ENCODE assay signal across 8 cellular contexts in genomic region chr2:196291873-196292800, GRCh38.
A peak's percentile ranks its signal among the peaks of the same experiment; 100 is the strongest.
DNase-seq lines count a peak whose midpoint lies in the region; ATAC-seq and TF ChIP-seq lines count a peak whose summit lies in the region.

No MANE protein-coding gene starts in this region.

- POLR2A ChIA-PET in activated CD4-positive, alpha-beta T cell treated with anti-CD3 and anti-CD28 coated beads for 36 hours (lab: Charles Lee), result interaction anchor here (0.6 to 0.7 kb wide), 3 partner anchors 32 to 1023 kb away, joined by 3 to 4 read pairs (median 3); no protein-coding TSS in a partner anchor

- H3K27me3 ChIP-seq in osteoblast (ENCODE audit: insufficient read depth, low read length), result no peaks in the 10 kb centered on the region

- H4K20me1 ChIP-seq in osteoblast (ENCODE audit: insufficient read depth, low read length), result no peaks in the 10 kb centered on the region

- H3K4me1 Mint-ChIP-seq in activated CD4-positive, alpha-beta T cell treated with anti-CD3 and anti-CD28 coated beads for 36 hours, result peaks cover 55% of the 10 kb centered on the region
- H3K4me1 Mint-ChIP-seq in stimulated activated memory B cell treated with anti-CD40 and anti-IgM and Interleukin-4, amounts not matched to agents 10 μg/mL and 1 μg/mL and 100 μg/mL, for 72 hours, result peaks cover 47% of the 10 kb centered on the region

- CTCF ChIA-PET in activated CD4-positive, alpha-beta T cell treated with anti-CD3 and anti-CD28 coated beads for 36 hours (lab: Charles Lee), result interaction anchor here (0.8 to 2.5 kb wide), 5 partner anchors 10 to 224 kb away, joined by 3 to 8 read pairs (median 5); partner anchors contain the start of gene DNAH7

- H3K27me3 Mint-ChIP-seq in activated CD4-positive, alpha-beta T cell treated with anti-CD3 and anti-CD28 coated beads for 36 hours, result no peaks in the 10 kb centered on the region
- H3K27me3 Mint-ChIP-seq in stimulated activated memory B cell treated with anti-CD40 and anti-IgM and Interleukin-4, amounts not matched to agents 10 μg/mL and 1 μg/mL and 100 μg/mL, for 72 hours, result no peaks in the 10 kb centered on the region

- H3K79me2 ChIP-seq in osteoblast (ENCODE audit: insufficient read depth, low read length), result no peaks in the 10 kb centered on the region

- H3K4me1 ChIP-seq in osteoblast (ENCODE audit: insufficient read depth, low read length), result peaks cover 32% of the 10 kb centered on the region

- no peaks in the 10 kb centered on the region for H3K36me3 ChIP-seq in osteoblast (ENCODE audit: insufficient read depth, low read length)

- DNase-seq in activated CD4-positive, alpha-beta T cell treated with anti-CD3 and anti-CD28 coated beads for 36 hours, result no peak
- DNase-seq in activated CD4-positive, alpha-beta T cell treated with anti-CD3 and anti-CD28 coated beads, Interleukin-2, amount 50 U/mL, for 1 hour, result no peak
- DNase-seq in HT1080 (ENCODE audit: low read depth) (peak; percentile 33), cerebellum (ENCODE audit: low spot score) (peak; percentile 50), amygdala (lab: John Stamatoyannopoulos, UW) (no peak), osteoblast (ENCODE audit: insufficient read length, low spot score, missing footprints) (no peak)

- H2AFZ ChIP-seq in osteoblast (ENCODE audit: low read length), result no peak overlapping the region

- no peak for TF ChIP-seq CTCF in osteoblast (IDR thresholded peaks at IDR 0.05; ENCODE audit: extremely low read depth, low read depth, low read length)

- H3K9me3 Mint-ChIP-seq in activated CD4-positive, alpha-beta T cell treated with anti-CD3 and anti-CD28 coated beads for 36 hours (ENCODE audit: low read depth), result no peaks in the 10 kb centered on the region
- no peaks in the 10 kb centered on the region for H3K9me3 Mint-ChIP-seq in stimulated activated memory B cell treated with anti-CD40 and anti-IgM and Interleukin-4, amounts not matched to agents 10 μg/mL and 1 μg/mL and 100 μg/mL, for 72 hours

- intact Hi-C loops in activated CD4-positive, alpha-beta T cell treated with anti-CD3 and anti-CD28 coated beads for 36 hours (cut with DNase I, micrococcal nuclease), result loop anchor here (5.0 kb wide), 2 partner anchors 215 to 370 kb away; no protein-coding TSS in a partner anchor

- no peak overlapping the region for H3K27ac ChIP-seq in osteoblast (ENCODE audit: low read depth, low read length)

- no peaks in the 10 kb centered on the region for H3K9me3 ChIP-seq in osteoblast (ENCODE audit: low read depth, low read length)

- H3K36me3 Mint-ChIP-seq in activated CD4-positive, alpha-beta T cell treated with anti-CD3 and anti-CD28 coated beads for 36 hours (ENCODE audit: low read depth), result no peaks in the 10 kb centered on the region
- H3K36me3 Mint-ChIP-seq in stimulated activated memory B cell treated with anti-CD40 and anti-IgM and Interleukin-4, amounts not matched to agents 10 μg/mL and 1 μg/mL and 100 μg/mL, for 72 hours, result no peaks in the 10 kb centered on the region

- H3K27ac Mint-ChIP-seq in activated CD4-positive, alpha-beta T cell treated with anti-CD3 and anti-CD28 coated beads for 36 hours, result peak overlapping the region; percentile 57
- H3K27ac Mint-ChIP-seq in stimulated activated memory B cell treated with anti-CD40 and anti-IgM and Interleukin-4, amounts not matched to agents 10 μg/mL and 1 μg/mL and 100 μg/mL, for 72 hours, result peak overlapping the region; percentile 55

- H3K4me3 ChIP-seq in osteoblast (ENCODE audit: insufficient read depth, low read length), result no peak overlapping the region

- H3K4me3 Mint-ChIP-seq in activated CD4-positive, alpha-beta T cell treated with anti-CD3 and anti-CD28 coated beads for 36 hours, result no peak overlapping the region
- H3K4me3 Mint-ChIP-seq in stimulated activated memory B cell treated with anti-CD40 and anti-IgM and Interleukin-4, amounts not matched to agents 10 μg/mL and 1 μg/mL and 100 μg/mL, for 72 hours, result peak overlapping the region; percentile 32

- no peak overlapping the region for H3K4me2 ChIP-seq in osteoblast (ENCODE audit: insufficient read depth, low read length)

- ATAC-seq in activated CD4-positive, alpha-beta T cell treated with anti-CD3 and anti-CD28 coated beads for 36 hours, result peak; percentile 16
- peak; percentile 61 for ATAC-seq in stimulated activated memory B cell treated with anti-CD40 and anti-IgM and Interleukin-4, amounts not matched to agents 10 μg/mL and 1 μg/mL and 100 μg/mL, for 72 hours
- no peak for ATAC-seq in HG03439 (IDR thresholded peaks at IDR 0.05; ENCODE audit: unreplicated experiment)

Comparison
In these comparisons a context has a peak if more than half of its experiments do, and no peak if none do; other contexts are left out.
1. DNase-seq: peak in HT1080 (single experiment) and cerebellum (single experiment); none in activated CD4-positive, alpha-beta T cell treated with anti-CD3 and anti-CD28 coated beads for 36 hours (single experiment), activated CD4-positive, alpha-beta T cell treated with anti-CD3 and anti-CD28 coated beads, Interleukin-2, amount 50 U/mL, for 1 hour (single experiment), amygdala (0 of 56) and osteoblast (single experiment).